Comparison of ENCODE assay signal across 1 cellular context in genomic region chr19:58575183-58576041, GRCh38.
TF ChIP-seq lines count a peak whose summit lies in the region.

No MANE protein-coding gene starts in this region.

TF ChIP-seq in HepG2, 621 proteins besides CTCF, POLR2A, EP300 and RAD21 (continued from another document and continues in another):
- TF ChIP-seq, protein P1, sequence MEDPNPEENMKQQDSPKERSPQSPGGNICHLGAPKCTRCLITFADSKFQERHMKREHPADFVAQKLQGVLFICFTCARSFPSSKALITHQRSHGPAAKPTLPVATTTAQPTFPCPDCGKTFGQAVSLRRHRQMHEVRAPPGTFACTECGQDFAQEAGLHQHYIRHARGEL (CRISPR knock-in tag; IDR thresholded peaks at IDR 0.05) = 0 out of 2 replicates have a peak, but pooled peaks have one; percentile 48
- no peak for TF ChIP-seq FLYWCH1 (CRISPR knock-in tag; IDR thresholded peaks at IDR 0.05)
- no peak for TF ChIP-seq ZNF615 (CRISPR knock-in tag; IDR thresholded peaks at IDR 0.05; ENCODE audit: borderline replicate concordance)
- TF ChIP-seq FOXO4 (CRISPR knock-in tag; conservative IDR thresholded peaks at IDR 0.05) = no peak
- no peak; the same call in 1 of the 2 replicates for TF ChIP-seq MEIS1 (CRISPR knock-in tag; IDR thresholded peaks at IDR 0.05; ENCODE audit: borderline replicate concordance)
- no peak for TF ChIP-seq GPN1 (CRISPR knock-in tag; IDR thresholded peaks at IDR 0.05; ENCODE audit: borderline replicate concordance)
- no peak for TF ChIP-seq SKI (IDR thresholded peaks at IDR 0.05; ENCODE audit: partially characterized antibody)
- TF ChIP-seq ELF3 (CRISPR knock-in tag; IDR thresholded peaks at IDR 0.05) = no peak
- TF ChIP-seq YEATS2 (CRISPR knock-in tag; IDR thresholded peaks at IDR 0.05; ENCODE audit: borderline replicate concordance) = peak; percentile 48; the same call in 1 of the 2 replicates
- no peak for TF ChIP-seq GLI4 (CRISPR knock-in tag; IDR thresholded peaks at IDR 0.05; ENCODE audit: borderline replicate concordance)
- TF ChIP-seq, protein P2, sequence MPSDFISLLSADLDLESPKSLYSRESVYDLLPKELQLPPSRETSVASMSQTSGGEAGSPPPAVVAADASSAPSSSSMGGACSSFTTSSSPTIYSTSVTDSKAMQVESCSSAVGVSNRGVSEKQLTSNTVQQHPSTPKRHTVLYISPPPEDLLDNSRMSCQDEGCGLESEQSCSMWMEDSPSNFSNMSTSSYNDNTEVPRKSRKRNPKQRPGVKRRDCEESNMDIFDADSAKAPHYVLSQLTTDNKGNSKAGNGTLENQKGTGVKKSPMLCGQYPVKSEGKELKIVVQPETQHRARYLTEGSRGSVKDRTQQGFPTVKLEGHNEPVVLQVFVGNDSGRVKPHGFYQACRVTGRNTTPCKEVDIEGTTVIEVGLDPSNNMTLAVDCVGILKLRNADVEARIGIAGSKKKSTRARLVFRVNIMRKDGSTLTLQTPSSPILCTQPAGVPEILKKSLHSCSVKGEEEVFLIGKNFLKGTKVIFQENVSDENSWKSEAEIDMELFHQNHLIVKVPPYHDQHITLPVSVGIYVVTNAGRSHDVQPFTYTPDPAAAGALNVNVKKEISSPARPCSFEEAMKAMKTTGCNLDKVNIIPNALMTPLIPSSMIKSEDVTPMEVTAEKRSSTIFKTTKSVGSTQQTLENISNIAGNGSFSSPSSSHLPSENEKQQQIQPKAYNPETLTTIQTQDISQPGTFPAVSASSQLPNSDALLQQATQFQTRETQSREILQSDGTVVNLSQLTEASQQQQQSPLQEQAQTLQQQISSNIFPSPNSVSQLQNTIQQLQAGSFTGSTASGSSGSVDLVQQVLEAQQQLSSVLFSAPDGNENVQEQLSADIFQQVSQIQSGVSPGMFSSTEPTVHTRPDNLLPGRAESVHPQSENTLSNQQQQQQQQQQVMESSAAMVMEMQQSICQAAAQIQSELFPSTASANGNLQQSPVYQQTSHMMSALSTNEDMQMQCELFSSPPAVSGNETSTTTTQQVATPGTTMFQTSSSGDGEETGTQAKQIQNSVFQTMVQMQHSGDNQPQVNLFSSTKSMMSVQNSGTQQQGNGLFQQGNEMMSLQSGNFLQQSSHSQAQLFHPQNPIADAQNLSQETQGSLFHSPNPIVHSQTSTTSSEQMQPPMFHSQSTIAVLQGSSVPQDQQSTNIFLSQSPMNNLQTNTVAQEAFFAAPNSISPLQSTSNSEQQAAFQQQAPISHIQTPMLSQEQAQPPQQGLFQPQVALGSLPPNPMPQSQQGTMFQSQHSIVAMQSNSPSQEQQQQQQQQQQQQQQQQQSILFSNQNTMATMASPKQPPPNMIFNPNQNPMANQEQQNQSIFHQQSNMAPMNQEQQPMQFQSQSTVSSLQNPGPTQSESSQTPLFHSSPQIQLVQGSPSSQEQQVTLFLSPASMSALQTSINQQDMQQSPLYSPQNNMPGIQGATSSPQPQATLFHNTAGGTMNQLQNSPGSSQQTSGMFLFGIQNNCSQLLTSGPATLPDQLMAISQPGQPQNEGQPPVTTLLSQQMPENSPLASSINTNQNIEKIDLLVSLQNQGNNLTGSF (CRISPR knock-in tag; IDR thresholded peaks at IDR 0.05) = peak; percentile 42; the same call in 1 of the 2 replicates
- peak; percentile 40; the same call in 1 of the 2 replicates for TF ChIP-seq ZNF773 (CRISPR knock-in tag; IDR thresholded peaks at IDR 0.05; ENCODE audit: borderline replicate concordance)
- TF ChIP-seq ZNF12 (CRISPR knock-in tag; IDR thresholded peaks at IDR 0.05) = no peak
- TF ChIP-seq STAT5B (CRISPR knock-in tag; IDR thresholded peaks at IDR 0.05) = no peak
- TF ChIP-seq TBP (CRISPR knock-in tag; IDR thresholded peaks at IDR 0.05) = no peak
- no peak for TF ChIP-seq ZNF549 (CRISPR knock-in tag; IDR thresholded peaks at IDR 0.05)
- no peak for TF ChIP-seq SIX4 (CRISPR knock-in tag; IDR thresholded peaks at IDR 0.05)
- no peak for TF ChIP-seq PRDM4 (CRISPR knock-in tag; IDR thresholded peaks at IDR 0.05; ENCODE audit: borderline replicate concordance)
- TF ChIP-seq NCOR1 (IDR thresholded peaks at IDR 0.05; ENCODE audit: borderline replicate concordance, low read length) = no peak
- TF ChIP-seq POGZ (CRISPR knock-in tag; IDR thresholded peaks at IDR 0.05) = peak; percentile 15; the same call in 1 of the 2 replicates
- no peak for TF ChIP-seq ZNF713 (CRISPR knock-in tag; IDR thresholded peaks at IDR 0.05)
- TF ChIP-seq ZNF580 (CRISPR knock-in tag; IDR thresholded peaks at IDR 0.05; ENCODE audit: borderline replicate concordance, low read depth) = peak; percentile 53; the same call in 1 of the 2 replicates
- TF ChIP-seq ZBTB14 (CRISPR knock-in tag; IDR thresholded peaks at IDR 0.05) = peak; percentile 48; the same call in 1 of the 2 replicates
- TF ChIP-seq NFKBIZ (CRISPR knock-in tag; IDR thresholded peaks at IDR 0.05) = no peak
- TF ChIP-seq ZFY (CRISPR knock-in tag; IDR thresholded peaks at IDR 0.05) = peak; percentile 93
- no peak; the same call in 1 of the 2 replicates for TF ChIP-seq ZNF556 (CRISPR knock-in tag; IDR thresholded peaks at IDR 0.05; ENCODE audit: borderline replicate concordance)
- no peak for TF ChIP-seq LRRFIP1 (CRISPR knock-in tag; conservative IDR thresholded peaks at IDR 0.05)
- TF ChIP-seq WIZ (CRISPR knock-in tag; IDR thresholded peaks at IDR 0.05) = no peak
- TF ChIP-seq MTF2 (CRISPR knock-in tag; IDR thresholded peaks at IDR 0.05; ENCODE audit: borderline replicate concordance) = no peak
- no peak for TF ChIP-seq TCF12 (IDR thresholded peaks at IDR 0.05)
- TF ChIP-seq TCF12 (CRISPR knock-in tag; IDR thresholded peaks at IDR 0.05) = no peak; the same call in 1 of the 2 replicates
- no peak for TF ChIP-seq IRF2 (CRISPR knock-in tag; IDR thresholded peaks at IDR 0.05)
- peak; percentile 61 for TF ChIP-seq KMT2B (CRISPR knock-in tag; IDR thresholded peaks at IDR 0.05)
- no peak for TF ChIP-seq ATF7 (IDR thresholded peaks at IDR 0.05)
- TF ChIP-seq ATF7 (CRISPR knock-in tag; IDR thresholded peaks at IDR 0.05) = no peak
- TF ChIP-seq, protein P3, sequence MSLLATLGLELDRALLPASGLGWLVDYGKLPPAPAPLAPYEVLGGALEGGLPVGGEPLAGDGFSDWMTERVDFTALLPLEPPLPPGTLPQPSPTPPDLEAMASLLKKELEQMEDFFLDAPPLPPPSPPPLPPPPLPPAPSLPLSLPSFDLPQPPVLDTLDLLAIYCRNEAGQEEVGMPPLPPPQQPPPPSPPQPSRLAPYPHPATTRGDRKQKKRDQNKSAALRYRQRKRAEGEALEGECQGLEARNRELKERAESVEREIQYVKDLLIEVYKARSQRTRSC (CRISPR knock-in tag; IDR thresholded peaks at IDR 0.05; ENCODE audit: low read depth) = no peak
- TF ChIP-seq, protein P4, sequence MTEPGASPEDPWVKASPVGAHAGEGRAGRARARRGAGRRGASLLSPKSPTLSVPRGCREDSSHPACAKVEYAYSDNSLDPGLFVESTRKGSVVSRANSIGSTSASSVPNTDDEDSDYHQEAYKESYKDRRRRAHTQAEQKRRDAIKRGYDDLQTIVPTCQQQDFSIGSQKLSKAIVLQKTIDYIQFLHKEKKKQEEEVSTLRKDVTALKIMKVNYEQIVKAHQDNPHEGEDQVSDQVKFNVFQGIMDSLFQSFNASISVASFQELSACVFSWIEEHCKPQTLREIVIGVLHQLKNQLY (CRISPR knock-in tag; IDR thresholded peaks at IDR 0.05) = 0 out of 2 replicates have a peak, but pooled peaks have one; percentile 33
- no peak for TF ChIP-seq U2AF1 (optimal IDR thresholded peaks at IDR 0.05; ENCODE audit: low read depth, low read length)
- TF ChIP-seq ZNF746 (CRISPR knock-in tag; IDR thresholded peaks at IDR 0.05) = peak; percentile 84; the same call in 1 of the 2 replicates
- TF ChIP-seq, protein P5, sequence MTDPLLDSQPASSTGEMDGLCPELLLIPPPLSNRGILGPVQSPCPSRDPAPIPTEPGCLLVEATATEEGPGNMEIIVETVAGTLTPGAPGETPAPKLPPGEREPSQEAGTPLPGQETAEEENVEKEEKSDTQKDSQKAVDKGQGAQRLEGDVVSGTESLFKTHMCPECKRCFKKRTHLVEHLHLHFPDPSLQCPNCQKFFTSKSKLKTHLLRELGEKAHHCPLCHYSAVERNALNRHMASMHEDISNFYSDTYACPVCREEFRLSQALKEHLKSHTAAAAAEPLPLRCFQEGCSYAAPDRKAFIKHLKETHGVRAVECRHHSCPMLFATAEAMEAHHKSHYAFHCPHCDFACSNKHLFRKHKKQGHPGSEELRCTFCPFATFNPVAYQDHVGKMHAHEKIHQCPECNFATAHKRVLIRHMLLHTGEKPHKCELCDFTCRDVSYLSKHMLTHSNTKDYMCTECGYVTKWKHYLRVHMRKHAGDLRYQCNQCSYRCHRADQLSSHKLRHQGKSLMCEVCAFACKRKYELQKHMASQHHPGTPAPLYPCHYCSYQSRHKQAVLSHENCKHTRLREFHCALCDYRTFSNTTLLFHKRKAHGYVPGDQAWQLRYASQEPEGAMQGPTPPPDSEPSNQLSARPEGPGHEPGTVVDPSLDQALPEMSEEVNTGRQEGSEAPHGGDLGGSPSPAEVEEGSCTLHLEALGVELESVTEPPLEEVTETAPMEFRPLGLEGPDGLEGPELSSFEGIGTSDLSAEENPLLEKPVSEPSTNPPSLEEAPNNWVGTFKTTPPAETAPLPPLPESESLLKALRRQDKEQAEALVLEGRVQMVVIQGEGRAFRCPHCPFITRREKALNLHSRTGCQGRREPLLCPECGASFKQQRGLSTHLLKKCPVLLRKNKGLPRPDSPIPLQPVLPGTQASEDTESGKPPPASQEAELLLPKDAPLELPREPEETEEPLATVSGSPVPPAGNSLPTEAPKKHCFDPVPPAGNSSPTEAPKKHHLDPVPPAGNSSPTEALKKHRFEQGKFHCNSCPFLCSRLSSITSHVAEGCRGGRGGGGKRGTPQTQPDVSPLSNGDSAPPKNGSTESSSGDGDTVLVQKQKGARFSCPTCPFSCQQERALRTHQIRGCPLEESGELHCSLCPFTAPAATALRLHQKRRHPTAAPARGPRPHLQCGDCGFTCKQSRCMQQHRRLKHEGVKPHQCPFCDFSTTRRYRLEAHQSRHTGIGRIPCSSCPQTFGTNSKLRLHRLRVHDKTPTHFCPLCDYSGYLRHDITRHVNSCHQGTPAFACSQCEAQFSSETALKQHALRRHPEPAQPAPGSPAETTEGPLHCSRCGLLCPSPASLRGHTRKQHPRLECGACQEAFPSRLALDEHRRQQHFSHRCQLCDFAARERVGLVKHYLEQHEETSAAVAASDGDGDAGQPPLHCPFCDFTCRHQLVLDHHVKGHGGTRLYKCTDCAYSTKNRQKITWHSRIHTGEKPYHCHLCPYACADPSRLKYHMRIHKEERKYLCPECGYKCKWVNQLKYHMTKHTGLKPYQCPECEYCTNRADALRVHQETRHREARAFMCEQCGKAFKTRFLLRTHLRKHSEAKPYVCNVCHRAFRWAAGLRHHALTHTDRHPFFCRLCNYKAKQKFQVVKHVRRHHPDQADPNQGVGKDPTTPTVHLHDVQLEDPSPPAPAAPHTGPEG (CRISPR knock-in tag; IDR thresholded peaks at IDR 0.05) = no peak
- TF ChIP-seq HOXA5 (CRISPR knock-in tag; IDR thresholded peaks at IDR 0.05) = peak; percentile 78; the same call in 1 of the 2 replicates
